In the genomic region with DNA sequence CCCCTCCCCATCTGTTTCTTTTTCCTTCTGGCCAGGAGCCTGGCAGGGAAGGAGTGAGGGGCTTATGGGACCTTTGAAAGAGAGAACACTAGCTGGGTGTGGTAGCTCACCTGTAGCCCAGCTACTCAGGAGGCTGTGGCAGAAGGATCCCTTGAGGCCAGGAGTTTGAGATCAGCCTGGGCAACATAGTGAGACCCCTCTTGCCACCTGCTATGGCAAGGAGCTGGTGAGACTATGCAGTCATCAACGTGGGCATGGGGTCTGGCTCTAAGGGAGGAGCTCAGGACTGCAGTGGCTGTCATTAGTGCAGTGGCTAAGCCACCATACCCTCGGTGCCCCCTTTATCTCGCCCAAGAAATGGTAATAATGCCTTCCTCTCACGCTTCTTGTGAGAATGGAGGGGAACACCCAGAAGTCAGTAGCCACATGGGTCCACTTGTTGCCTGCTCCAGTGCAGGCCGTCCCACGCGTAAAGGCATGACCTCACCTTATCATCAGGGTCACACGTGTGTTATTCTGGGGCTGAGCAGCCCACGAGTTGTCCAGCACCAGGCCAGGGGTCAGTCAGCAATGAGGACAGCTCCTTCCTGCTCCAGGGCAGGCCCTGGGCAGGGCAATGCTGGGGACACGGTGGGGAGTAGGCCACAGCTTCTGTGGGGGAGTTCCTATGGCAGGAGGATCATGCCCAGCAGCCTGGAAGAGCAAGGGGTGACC, we compare ENCODE assay signal across 23 cellular contexts.
"Had no signal": no experiment of that assay in that cellular context is flagged by ENCODE, and none has a peak within 500 bp of the region (broad histone marks: within the 10 kb centered on the region; RNA-seq: fewer than 3 reads in every experiment).

No MANE protein-coding gene starts in this region.

- H3K4me1 ChIP-seq: psoas muscle, tibial artery, uterus had no signal

- H3K9me3 Mint-ChIP-seq: activated naive CD8-positive, alpha-beta T cell treated with anti-CD3 and anti-CD28 coated beads, Interleukin-2, amount 50 U/mL, for 24 hours; activated T-helper 2 cell treated with anti-CD3 and anti-CD28 coated beads, Interferon-gamma antibody, Interleukin-2, Interleukin-4, amounts not matched to agents 10 μg/mL and 5 μg/mL and 100 μg/mL, durations not matched to agents 14 hours and 24 hours and 36 hours; memory B cell had no signal

- H3K4me1 Mint-ChIP-seq: activated CD8-positive, alpha-beta memory T cell treated with anti-CD3 and anti-CD28 coated beads, Interleukin-2, amount 10 ng/mL, durations not matched to agents 7 days and 5 days; activated naive CD8-positive, alpha-beta T cell treated with anti-CD3 and anti-CD28 coated beads, Interleukin-2, amount 50 U/mL, for 24 hours; memory B cell had no signal

- H3K36me3 ChIP-seq: ovary, uterus had no signal

- DNase-seq: activated CD4-positive, alpha-beta T cell treated with anti-CD3 and anti-CD28 coated beads, Interleukin-2, amount 50 U/mL, for 4 hours; activated CD8-positive, alpha-beta memory T cell treated with anti-CD3 and anti-CD28 coated beads, Interleukin-2, amount 10 ng/mL, durations not matched to agents 7 days and 5 days; activated naive CD4-positive, alpha-beta T cell treated with Interleukin-2 at 50 U/mL for 16 hours; activated naive CD8-positive, alpha-beta T cell treated with anti-CD3 and anti-CD28 coated beads, Interleukin-2, amount 50 U/mL, for 24 hours; activated T-cell treated with anti-CD3 and anti-CD28 coated beads, Interleukin-2, amount 50 U/mL, for 1 hour; aorta; gastrocnemius medialis; head of caudate nucleus; kidney; left ventricle myocardium inferior; ovary; psoas muscle; right cardiac atrium; stimulated activated CD4-positive, alpha-beta T cell treated with anti-CD3 and anti-CD28 coated beads, Interleukin-15, amount 100 ng/mL, for 24 hours; stimulated activated CD4-positive, alpha-beta T cell treated with anti-CD3 and anti-CD28 coated beads, Interleukin-2, amount 100 ng/mL, for 48 hours; tibial artery; uterus had no signal

- H3K27me3 Mint-ChIP-seq: activated CD8-positive, alpha-beta memory T cell treated with anti-CD3 and anti-CD28 coated beads, Interleukin-2, amount 10 ng/mL, durations not matched to agents 7 days and 5 days; activated naive CD8-positive, alpha-beta T cell treated with anti-CD3 and anti-CD28 coated beads, Interleukin-2, amount 50 U/mL, for 24 hours; memory B cell had no signal

- H3K9me3 ChIP-seq: gastrocnemius medialis, left ventricle myocardium inferior, ovary, psoas muscle, tibial artery, uterus had no signal

- H3K27ac Mint-ChIP-seq: activated CD8-positive, alpha-beta memory T cell treated with anti-CD3 and anti-CD28 coated beads, Interleukin-2, amount 10 ng/mL, durations not matched to agents 7 days and 5 days; activated naive CD8-positive, alpha-beta T cell treated with anti-CD3 and anti-CD28 coated beads, Interleukin-2, amount 50 U/mL, for 24 hours; activated T-helper 2 cell treated with anti-CD3 and anti-CD28 coated beads, Interferon-gamma antibody, Interleukin-2, Interleukin-4, amounts not matched to agents 10 μg/mL and 5 μg/mL and 100 μg/mL, durations not matched to agents 14 hours and 24 hours and 36 hours; memory B cell had no signal

- FAIRE-seq: endometrium, kidney had no signal

- ATAC-seq: activated CD8-positive, alpha-beta memory T cell treated with anti-CD3 and anti-CD28 coated beads, Interleukin-2, amount 10 ng/mL, durations not matched to agents 7 days and 5 days; activated naive CD8-positive, alpha-beta T cell treated with anti-CD3 and anti-CD28 coated beads, Interleukin-2, amount 50 U/mL, for 24 hours; esophagus mucosa; gastrocnemius medialis; right cardiac atrium had no signal

- H3K4me3 Mint-ChIP-seq: activated CD8-positive, alpha-beta memory T cell treated with anti-CD3 and anti-CD28 coated beads, Interleukin-2, amount 10 ng/mL, durations not matched to agents 7 days and 5 days; memory B cell had no signal

- H3K4me3 ChIP-seq: coronary artery, gastrocnemius medialis, left ventricle myocardium inferior, ovary, psoas muscle, skin epidermis, tibial artery, uterus had no signal

- H3K27me3 ChIP-seq: gastrocnemius medialis, ovary, tibial artery, uterus had no signal

- H3K27ac ChIP-seq: coronary artery, gastrocnemius medialis, left ventricle myocardium inferior, ovary, psoas muscle, tibial artery, uterus had no signal
